ENCODE assay signal across 8 cellular contexts in the genomic region with DNA sequence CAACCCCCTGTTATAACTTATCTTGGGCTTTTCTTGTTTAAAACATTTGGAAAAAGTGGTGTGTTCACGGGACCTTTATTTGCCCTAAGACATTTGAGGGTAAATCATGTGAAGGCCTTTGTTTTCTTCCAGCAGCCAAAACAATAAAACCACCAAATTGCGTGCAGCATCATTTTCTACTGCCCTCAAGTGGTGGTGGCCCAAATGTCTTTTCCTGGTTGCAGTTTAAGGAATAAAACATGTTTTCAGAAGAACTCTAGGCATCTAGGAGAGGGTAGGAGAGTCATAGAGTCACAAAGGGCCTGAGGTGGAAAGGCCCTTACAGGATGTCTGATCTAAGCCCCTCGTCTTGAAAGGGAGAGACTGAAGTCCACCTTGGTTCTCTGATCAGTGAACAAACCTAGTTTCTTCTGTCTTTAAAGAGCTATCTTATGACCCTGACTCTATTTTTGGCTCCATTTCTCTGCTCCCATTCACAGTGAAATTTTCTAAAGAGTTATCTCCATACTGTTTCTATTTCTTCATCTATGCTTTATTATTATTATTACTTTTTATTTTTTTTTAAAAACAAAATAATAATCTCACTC. TPM values are rescaled to one million over a fixed set of nuclear protein-coding genes. Genes with fewer than 3 reads are reported as not detected.
DNase-seq lines count a peak whose midpoint lies in the region; ATAC-seq, FAIRE-seq and TF ChIP-seq lines count a peak whose summit lies in the region.

No MANE protein-coding gene starts in this region.

- no peaks in the 10 kb centered on the region for H3K79me2 ChIP-seq in osteoblast (ENCODE audit: insufficient read depth, low read length)

- no peak overlapping the region for H3K4me3 ChIP-seq in BE2C (ENCODE audit: low read depth, low read length)
- H3K4me3 ChIP-seq in foreskin fibroblast (ENCODE audit: low read depth in 1 of 2, low read length in 2 of 2): no peak overlapping the region
- H3K4me3 ChIP-seq in osteoblast (ENCODE audit: insufficient read depth, low read length): no peak overlapping the region

- no peaks in the 10 kb centered on the region for H3K4me1 ChIP-seq in BE2C
- H3K4me1 ChIP-seq in osteoblast (ENCODE audit: insufficient read depth, low read length): no peaks in the 10 kb centered on the region

- TF ChIP-seq POLR2A in GM12892 (IDR thresholded peaks at IDR 0.05; ENCODE audit: low read depth, low read length): no peak

- peak; percentile 20 for DNase-seq in BE2C
- DNase-seq in GM12892 (ENCODE audit: insufficient read length): no peak
- peak; percentile 15 for DNase-seq in NCI-H460 (ENCODE audit: extremely low read depth, low read depth)
- peak; percentile 19 for DNase-seq in activated T-cell treated with anti-CD3 and anti-CD28 coated beads for 4 hours
- DNase-seq in foreskin fibroblast: peak; percentile 45 to 79
- peak; percentile 86 for DNase-seq in osteoblast (ENCODE audit: insufficient read length, low spot score, missing footprints)
- DNase-seq in posterior vena cava (ENCODE audit: low spot score): no peak

- no peaks in the 10 kb centered on the region for H3K27me3 ChIP-seq in BE2C
- H3K27me3 ChIP-seq in osteoblast (ENCODE audit: insufficient read depth, low read length): no peaks in the 10 kb centered on the region

- TF ChIP-seq CTCF in BE2C (IDR thresholded peaks at IDR 0.05; ENCODE audit: low read depth, low read length) (peak; percentile 61), foreskin fibroblast (IDR thresholded peaks at IDR 0.05; ENCODE audit: low read depth, low read length) (peak; percentile 78), osteoblast (IDR thresholded peaks at IDR 0.05; ENCODE audit: extremely low read depth, low read depth, low read length) (peak; percentile 93)

- peak overlapping the region; percentile 23 for H2AFZ ChIP-seq in osteoblast (ENCODE audit: low read length)

- no peak for ATAC-seq in HG02870 (IDR thresholded peaks at IDR 0.05; ENCODE audit: unreplicated experiment)

- H3K9me3 ChIP-seq in BE2C (no peaks in the 10 kb centered on the region), osteoblast (ENCODE audit: low read depth, low read length) (no peaks in the 10 kb centered on the region)

- H3K36me3 ChIP-seq in BE2C: no peaks in the 10 kb centered on the region
- no peaks in the 10 kb centered on the region for H3K36me3 ChIP-seq in osteoblast (ENCODE audit: insufficient read depth, low read length)

- intact Hi-C loops in posterior vena cava (cut with DNase I): loop anchor here in 1 of 2 donors (10.0 kb wide), 1 partner anchor 70 kb away; no protein-coding TSS in a partner anchor

- H4K20me1 ChIP-seq in osteoblast (ENCODE audit: insufficient read depth, low read length): no peaks in the 10 kb centered on the region

- H3K27ac ChIP-seq in osteoblast (ENCODE audit: low read depth, low read length): no peak overlapping the region

- peak; percentile 94 for FAIRE-seq in GM12892 (lab: Jason Lieb, UNC)

- no peak overlapping the region for H3K4me2 ChIP-seq in osteoblast (ENCODE audit: insufficient read depth, low read length)

RNA-seq across cellular contexts. Expression of a gene that starts 16.0 kb away (rescaled TPM):
- 10.8 TPM for polyA plus RNA-seq in BE2C (2012; ENCODE audit: insufficient read depth, insufficient read length, low read depth)
- 66.5 TPM for polyA plus RNA-seq in GM12892 (2012; ENCODE audit: missing spikeins)
- 20.5 and 21.3 TPM in 2 replicates for total RNA-seq in NCI-H460 (2014; rRNA removed; shearing (Covaris generic))
- polyA plus RNA-seq in NCI-H460 (2014; cell fraction: nucleus; rRNA removed): 12.8 and 17.9 TPM in 2 replicates
- total RNA-seq in osteoblast: 79.9 and 82.2 TPM in 2 replicates
- 10 to 100 TPM; 79.6 to 81.1 TPM for total RNA-seq in posterior vena cava

Comparison
In these comparisons a context has a peak if more than half of its experiments do, and no peak if none do; other contexts are left out.
1. DNase-seq: peak in BE2C (single experiment), NCI-H460 (single experiment), activated T-cell treated with anti-CD3 and anti-CD28 coated beads for 4 hours (single experiment), foreskin fibroblast (2 of 2) and osteoblast (single experiment); none in GM12892 (single experiment) and posterior vena cava (single experiment).
2. Peak in every context shown above with its lines, with median percentiles within 50 percentile points of each other: CTCF ChIP-seq.